ENCODE assay signal across 1 cellular context in the genomic region with DNA sequence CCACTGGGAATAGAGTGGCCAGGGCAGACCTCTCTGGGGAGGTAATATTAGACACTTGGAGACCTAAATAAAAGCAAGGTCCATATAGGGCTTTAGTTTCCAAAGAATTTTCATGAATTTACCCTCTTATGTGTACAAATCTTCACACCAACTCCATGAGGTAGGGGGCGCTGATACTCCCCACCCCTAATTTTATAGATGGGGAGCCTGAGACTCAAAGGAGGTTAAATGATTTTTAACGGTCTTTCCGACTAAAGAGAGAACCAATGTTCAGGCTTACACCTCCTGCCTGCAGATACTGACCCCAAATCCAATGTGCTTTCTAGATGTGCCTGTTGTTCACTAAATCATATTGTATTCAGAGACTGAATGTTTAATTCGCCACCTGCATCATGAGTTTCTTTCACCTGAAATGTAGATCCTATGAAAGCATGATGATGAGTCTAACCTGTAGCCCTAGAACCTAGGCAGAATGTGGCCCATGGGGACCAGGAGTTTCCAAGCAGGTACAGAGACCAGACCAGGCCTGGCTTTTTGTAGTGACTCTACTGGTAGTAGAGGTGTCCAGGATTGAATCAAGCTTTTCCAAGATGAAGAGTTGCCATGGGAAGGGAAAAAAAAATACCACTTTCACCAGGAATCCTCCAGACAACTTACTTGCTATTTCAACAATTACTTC.
TF ChIP-seq lines count a peak whose summit lies in the region.

No MANE protein-coding gene starts in this region.

TF ChIP-seq in GM12878, 131 proteins besides CTCF, POLR2A, EP300 and RAD21 (continued from another document):
- TF ChIP-seq TBL1XR1 (IDR thresholded peaks at IDR 0.05; ENCODE audit: low read depth, low read length), result no peak
- TF ChIP-seq ZNF217 (IDR thresholded peaks at IDR 0.05), result no peak
